Comparison of ENCODE assay signal across 1 cellular context in the genomic region with DNA sequence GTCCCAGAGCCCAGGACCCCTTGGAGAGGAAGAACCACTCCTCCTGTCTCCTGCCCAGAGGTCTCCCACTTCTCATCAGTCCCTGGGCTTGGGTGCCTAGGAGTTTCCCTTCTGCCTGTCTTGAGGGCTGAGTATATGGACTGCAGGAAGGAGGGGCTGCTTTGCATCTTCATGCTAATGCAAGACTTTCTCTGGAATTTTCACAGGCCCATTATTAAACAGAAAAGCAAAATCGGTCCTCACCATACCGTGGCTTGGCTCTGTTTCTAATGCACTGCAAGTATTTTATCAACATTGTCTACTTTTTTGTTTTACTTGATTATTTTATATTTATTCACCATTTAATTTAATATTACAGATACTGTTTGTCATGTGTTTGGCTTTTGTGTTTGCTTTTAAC.
TF ChIP-seq lines count a peak whose summit lies in the region.

No MANE protein-coding gene starts in this region.

TF ChIP-seq in IMR-90, 13 proteins besides CTCF, POLR2A, EP300 and RAD21 (continued from another document):
- TF ChIP-seq FOS (IDR thresholded peaks at IDR 0.05; ENCODE audit: low read depth, low read length) = no peak
- no peak for TF ChIP-seq MAFK (IDR thresholded peaks at IDR 0.05; ENCODE audit: low read depth, low read length)
- no peak for TF ChIP-seq BHLHE40 (IDR thresholded peaks at IDR 0.05; ENCODE audit: low read depth, low read length)
- no peak for TF ChIP-seq MXI1 (IDR thresholded peaks at IDR 0.05; ENCODE audit: borderline replicate concordance, low read depth, low read length)
- TF ChIP-seq CHD1 (IDR thresholded peaks at IDR 0.05; ENCODE audit: low read depth, low read length) = no peak
- TF ChIP-seq USF2 (IDR thresholded peaks at IDR 0.05; ENCODE audit: low read depth, low read length) = no peak
- no peak for TF ChIP-seq SMC3 (IDR thresholded peaks at IDR 0.05; ENCODE audit: low read depth, low read length)
- no peak for TF ChIP-seq CEBPB (IDR thresholded peaks at IDR 0.05; ENCODE audit: low read depth, low read length)
- no peak for TF ChIP-seq NFE2L2 (IDR thresholded peaks at IDR 0.05; ENCODE audit: low read depth, low read length)
